Comparison of ENCODE assay signal across 34 cellular contexts in the genomic region with DNA sequence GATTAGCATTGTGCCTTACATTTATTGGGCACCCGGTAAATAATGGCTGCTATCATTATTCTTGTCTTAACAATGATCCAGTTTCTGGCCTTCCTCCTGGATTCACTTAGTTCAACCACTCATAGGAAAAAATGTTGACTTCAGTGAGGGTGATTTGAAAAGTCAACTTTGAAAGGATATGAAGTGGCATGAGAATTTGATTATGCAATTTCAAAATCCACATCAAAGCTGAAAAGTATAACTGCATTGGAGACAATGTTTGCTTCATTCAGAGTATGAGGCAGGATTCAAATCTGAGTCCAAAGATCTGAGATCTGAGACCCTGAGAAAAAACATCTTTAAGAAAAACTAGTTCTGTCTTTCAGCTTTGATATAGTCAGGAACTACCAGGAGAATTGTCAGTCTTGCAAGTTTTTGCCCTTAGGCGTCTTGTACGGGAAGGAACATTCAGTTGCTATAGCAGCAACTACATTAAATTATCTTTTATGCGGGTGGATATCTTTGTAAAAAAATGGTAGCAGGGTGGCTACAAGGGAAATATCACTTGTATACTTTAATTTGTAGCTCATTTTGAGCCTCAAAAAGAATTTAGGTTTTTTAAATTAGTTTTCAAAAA.
"Had no signal": no experiment of that assay in that cellular context is flagged by ENCODE, and none has a peak within 500 bp of the region (broad histone marks: within the 10 kb centered on the region; RNA-seq: fewer than 3 reads in every experiment).

No MANE protein-coding gene starts in this region.

- H3K4me3 ChIP-seq: coronary artery, dorsolateral prefrontal cortex, esophagus muscularis mucosa, gastroesophageal sphincter, heart right ventricle had no signal

- ATAC-seq: activated CD4-positive, alpha-beta T cell treated with anti-CD3 and anti-CD28 coated beads for 36 hours; activated CD8-positive, alpha-beta memory T cell treated with anti-CD3 and anti-CD28 coated beads, Interleukin-2, amount 10 ng/mL, durations not matched to agents 7 days and 5 days; activated CD8-positive, alpha-beta T cell treated with anti-CD3 and anti-CD28 coated beads, Interleukin-2, amount 10 ng/mL, durations not matched to agents 7 days and 5 days; foreskin keratinocyte; gastroesophageal sphincter; heart right ventricle; T-cell had no signal

- FAIRE-seq: bronchial epithelial cell had no signal

- H3K4me1 Mint-ChIP-seq: activated CD4-positive, alpha-beta T cell treated with anti-CD3 and anti-CD28 coated beads for 36 hours; activated CD4-positive, alpha-beta T cell treated with anti-CD3 and anti-CD28 coated beads, Interleukin-2, amount 10 ng/mL, durations not matched to agents 24 days and 14 days; activated CD8-positive, alpha-beta memory T cell treated with anti-CD3 and anti-CD28 coated beads, Interleukin-2, amount 10 ng/mL, durations not matched to agents 7 days and 5 days; central memory CD8-positive, alpha-beta T cell; endodermal cell; T-cell had no signal

- DNase-seq: activated CD4-positive, alpha-beta memory T cell treated with anti-CD3 and anti-CD28 coated beads for 36 hours; activated CD4-positive, alpha-beta T cell treated with anti-CD3 and anti-CD28 coated beads for 36 hours; activated CD4-positive, alpha-beta T cell treated with anti-CD3 and anti-CD28 coated beads, Interleukin-2, amount 10 ng/mL, durations not matched to agents 24 days and 14 days; activated CD4-positive, CD25-positive, alpha-beta regulatory T cell; activated CD4-positive, CD25-positive, alpha-beta regulatory T cell treated with anti-CD3 and anti-CD28 coated beads, Interleukin-2, amount 50 U/mL, for 72 hours; activated CD8-positive, alpha-beta memory T cell treated with anti-CD3 and anti-CD28 coated beads, Interleukin-2, amount 10 ng/mL, durations not matched to agents 7 days and 5 days; activated CD8-positive, alpha-beta memory T cell treated with anti-CD3 and anti-CD28 coated beads, Interleukin-2, amount 50 U/mL, for 4 hours; activated CD8-positive, alpha-beta T cell treated with anti-CD3 and anti-CD28 coated beads, Interleukin-2, amount 10 ng/mL, durations not matched to agents 7 days and 5 days; activated gamma-delta T cell; activated naive CD4-positive, alpha-beta T cell; activated naive CD4-positive, alpha-beta T cell treated with anti-CD3 and anti-CD28 coated beads, Interleukin-2, amount 50 U/mL, for 16 hours; activated T-cell treated with anti-CD3 and anti-CD28 coated beads, Interleukin-2, amount 50 U/mL, for 1 hour; activated T-cell treated with anti-CD3 and anti-CD28 coated beads, Interleukin-2, amount 50 U/mL, for 48 hours; amniotic stem cell; anterior cingulate cortex; brain microvascular endothelial cell; dorsolateral prefrontal cortex; effector memory CD4-positive, alpha-beta T cell; endodermal cell; erythroblast; heart right ventricle; T-cell; T1000 had no signal

- H3K27me3 ChIP-seq: brain microvascular endothelial cell, esophagus muscularis mucosa, foreskin keratinocyte, gastroesophageal sphincter had no signal

- H3K9me3 ChIP-seq: esophagus muscularis mucosa, gastroesophageal sphincter had no signal

- H3K27ac ChIP-seq: brain microvascular endothelial cell, coronary artery, dorsolateral prefrontal cortex, esophagus muscularis mucosa, foreskin keratinocyte, gastroesophageal sphincter, heart right ventricle had no signal

- H3K9me3 Mint-ChIP-seq: endodermal cell had no signal

- H3K27me3 Mint-ChIP-seq: activated CD4-positive, alpha-beta T cell treated with anti-CD3 and anti-CD28 coated beads for 36 hours; activated CD4-positive, alpha-beta T cell treated with anti-CD3 and anti-CD28 coated beads, Interleukin-2, amount 10 ng/mL, durations not matched to agents 24 days and 14 days; activated CD8-positive, alpha-beta memory T cell treated with anti-CD3 and anti-CD28 coated beads, Interleukin-2, amount 10 ng/mL, durations not matched to agents 7 days and 5 days; dendritic cell treated with granulocyte-macrophage colony-stimulating factor and Interleukin-4, amounts not matched to agents 40 ng/mL and 50 ng/mL, for 4 days had no signal

- H3K36me3 Mint-ChIP-seq: activated CD4-positive, alpha-beta memory T cell treated with anti-CD3 and anti-CD28 coated beads for 36 hours; activated CD8-positive, alpha-beta memory T cell treated with anti-CD3 and anti-CD28 coated beads, Interleukin-2, amount 10 ng/mL, durations not matched to agents 7 days and 5 days; activated naive CD8-positive, alpha-beta T cell; T-cell had no signal

- H3K4me1 ChIP-seq: esophagus muscularis mucosa, foreskin keratinocyte, gastroesophageal sphincter, heart right ventricle had no signal

- H3K4me3 Mint-ChIP-seq: activated CD4-positive, alpha-beta memory T cell treated with anti-CD3 and anti-CD28 coated beads for 36 hours; activated CD4-positive, alpha-beta T cell treated with anti-CD3 and anti-CD28 coated beads for 36 hours; activated CD4-positive, alpha-beta T cell treated with anti-CD3 and anti-CD28 coated beads, Interleukin-2, amount 10 ng/mL, durations not matched to agents 24 days and 14 days; activated CD8-positive, alpha-beta memory T cell treated with anti-CD3 and anti-CD28 coated beads, Interleukin-2, amount 10 ng/mL, durations not matched to agents 7 days and 5 days; activated CD8-positive, alpha-beta T cell treated with anti-CD3 and anti-CD28 coated beads, Interleukin-2, amount 10 ng/mL, durations not matched to agents 7 days and 5 days; activated naive CD8-positive, alpha-beta T cell; activated T-helper 1 cell treated with anti-CD3 and anti-CD28 coated beads, Interleukin-12 subunit alpha, Interleukin-12 subunit beta, Interleukin-2, Interleukin-4 antibody, amounts not matched to agents 30 ng/mL and 10 ng/mL and 1 ng/mL, durations not matched to agents 14 hours and 24 hours and 36 hours; central memory CD8-positive, alpha-beta T cell; dendritic cell treated with granulocyte-macrophage colony-stimulating factor and Interleukin-4, amounts not matched to agents 40 ng/mL and 50 ng/mL, for 4 days; endodermal cell; T-cell; T-helper 1 cell treated with Interleukin-12 subunit alpha and Interleukin-12 subunit beta and Interleukin-4 antibody, amounts not matched to agents 30 μg/mL and 1 μg/mL, for 36 hours had no signal

- H3K27ac Mint-ChIP-seq: activated CD4-positive, alpha-beta memory T cell treated with anti-CD3 and anti-CD28 coated beads for 36 hours; activated CD4-positive, alpha-beta T cell treated with anti-CD3 and anti-CD28 coated beads for 36 hours; activated CD4-positive, alpha-beta T cell treated with anti-CD3 and anti-CD28 coated beads, Interleukin-2, amount 10 ng/mL, durations not matched to agents 24 days and 14 days; activated CD8-positive, alpha-beta memory T cell treated with anti-CD3 and anti-CD28 coated beads, Interleukin-2, amount 10 ng/mL, durations not matched to agents 7 days and 5 days; activated CD8-positive, alpha-beta T cell treated with anti-CD3 and anti-CD28 coated beads, Interleukin-2, amount 10 ng/mL, durations not matched to agents 7 days and 5 days; activated naive CD8-positive, alpha-beta T cell; activated T-helper 1 cell treated with anti-CD3 and anti-CD28 coated beads, Interleukin-12 subunit alpha, Interleukin-12 subunit beta, Interleukin-2, Interleukin-4 antibody, amounts not matched to agents 30 ng/mL and 10 ng/mL and 1 ng/mL, durations not matched to agents 14 hours and 24 hours and 36 hours; activated T-helper 2 cell treated with anti-CD3 and anti-CD28 coated beads, Interferon-gamma antibody, Interleukin-2, Interleukin-4, amounts not matched to agents 10 μg/mL and 5 μg/mL and 100 μg/mL, durations not matched to agents 14 hours and 24 hours and 36 hours; dendritic cell treated with granulocyte-macrophage colony-stimulating factor and Interleukin-4, amounts not matched to agents 40 ng/mL and 50 ng/mL, for 4 days; endodermal cell; T-cell; T-helper 1 cell treated with Interleukin-12 subunit alpha and Interleukin-12 subunit beta and Interleukin-4 antibody, amounts not matched to agents 30 μg/mL and 1 μg/mL, for 36 hours had no signal

- H3K36me3 ChIP-seq: brain microvascular endothelial cell, esophagus muscularis mucosa, gastroesophageal sphincter, heart right ventricle had no signal
